1 cellular context compared by ENCODE assay signal in the genomic region with DNA sequence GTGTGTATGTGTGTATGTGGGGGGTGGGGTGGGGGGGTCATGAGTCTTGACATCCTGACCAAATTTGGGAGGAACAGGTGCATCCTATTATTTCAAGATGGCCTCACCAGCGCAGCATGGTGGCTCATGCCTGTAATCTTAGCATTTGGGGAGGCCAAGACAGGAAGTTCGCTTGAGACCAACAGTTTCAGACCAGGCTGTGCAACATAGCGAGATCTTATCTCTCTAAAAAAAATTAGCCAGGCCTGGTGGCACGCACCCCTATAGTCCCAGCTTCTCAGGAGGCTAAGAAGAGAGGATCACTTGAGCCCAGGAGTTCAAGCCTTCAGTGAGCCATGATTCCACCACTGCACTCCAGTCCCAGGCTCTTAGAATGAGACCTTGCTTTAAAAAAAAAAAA.
TF ChIP-seq lines count a peak whose summit lies in the region.

No MANE protein-coding gene starts in this region.

TF ChIP-seq in H1, 55 proteins besides CTCF, POLR2A, EP300 and RAD21:
- TF ChIP-seq, protein P1, sequence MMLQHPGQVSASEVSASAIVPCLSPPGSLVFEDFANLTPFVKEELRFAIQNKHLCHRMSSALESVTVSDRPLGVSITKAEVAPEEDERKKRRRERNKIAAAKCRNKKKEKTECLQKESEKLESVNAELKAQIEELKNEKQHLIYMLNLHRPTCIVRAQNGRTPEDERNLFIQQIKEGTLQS (IDR thresholded peaks at IDR 0.05; ENCODE audit: insufficient read depth, low read depth, low read length) = no peak
- no peak for TF ChIP-seq SIN3A (conservative IDR thresholded peaks at IDR 0.05 in 1 of 2, IDR thresholded peaks at IDR 0.05 in 1 of 2; ENCODE audit: low read depth in 1 of 2, low read length in 2 of 2)
- no peak for TF ChIP-seq SP2 (IDR thresholded peaks at IDR 0.05; ENCODE audit: low read length)
- TF ChIP-seq TAF1 (IDR thresholded peaks at IDR 0.05; ENCODE audit: low read depth, low read length) = no peak
- TF ChIP-seq CHD1 (IDR thresholded peaks at IDR 0.05; ENCODE audit: low read depth, low read length) = no peak
- TF ChIP-seq BRCA1 (IDR thresholded peaks at IDR 0.05; ENCODE audit: low read depth, low read length) = no peak
- no peak for TF ChIP-seq CREB1 (IDR thresholded peaks at IDR 0.05)
- no peak for TF ChIP-seq SIX5 (IDR thresholded peaks at IDR 0.05; ENCODE audit: low read depth, low read length)
- no peak for TF ChIP-seq TEAD4 (IDR thresholded peaks at IDR 0.05; ENCODE audit: low read depth, low read length)
- no peak for TF ChIP-seq JUND (IDR thresholded peaks at IDR 0.05; ENCODE audit: low read length)
- no peak for TF ChIP-seq BACH1 (IDR thresholded peaks at IDR 0.05; ENCODE audit: low read length)
- TF ChIP-seq KDM4A (IDR thresholded peaks at IDR 0.05; ENCODE audit: low read depth, low read length, severe bottlenecking) = no peak
- TF ChIP-seq FOSL1 (IDR thresholded peaks at IDR 0.05; ENCODE audit: insufficient read depth, low read depth, low read length) = no peak
- no peak for TF ChIP-seq SAP30 (IDR thresholded peaks at IDR 0.05; ENCODE audit: insufficient read depth, insufficient replicate concordance, low read length)
